2 cellular contexts compared by ENCODE assay signal in genomic region chr9:132166599-132166998, GRCh38.
A peak's percentile ranks its signal among the peaks of the same experiment; 100 is the strongest.
TF ChIP-seq lines count a peak whose summit lies in the region.

No MANE protein-coding gene starts in this region.

TF ChIP-seq in IMR-90, 13 proteins besides CTCF, POLR2A, EP300 and RAD21:
- TF ChIP-seq MAZ (IDR thresholded peaks at IDR 0.05; ENCODE audit: borderline replicate concordance, low read depth, low read length) (no peak), RFX5 (IDR thresholded peaks at IDR 0.05; ENCODE audit: low read depth, low read length) (no peak), MAFK (IDR thresholded peaks at IDR 0.05; ENCODE audit: low read depth, low read length) (no peak)

TF ChIP-seq in K562, 482 proteins besides CTCF, POLR2A, EP300 and RAD21:
- TF ChIP-seq NRF1 (conservative IDR thresholded peaks at IDR 0.05 in 1 of 2, IDR thresholded peaks at IDR 0.05 in 1 of 2) (peak; percentile 53 to 61; a peak in 3 of 4 replicates), RAD51 (IDR thresholded peaks at IDR 0.05; ENCODE audit: borderline replicate concordance, low read depth) (no peak), MAX (CRISPR knock-in tag; IDR thresholded peaks at IDR 0.05) (peak; percentile 37; the same call in 1 of the 2 replicates), YY1 (IDR thresholded peaks at IDR 0.05; ENCODE audit: borderline replicate concordance in 1 of 3, control insufficient read depth in 1 of 3, extremely low read depth in 1 of 3, insufficient read depth in 3 of 3, insufficient read length in 1 of 3, insufficient replicate concordance in 2 of 3, low read depth in 1 of 3, low read length in 2 of 3) (peak in 2 of 3 experiments; percentile 44 to 71), RB1 (IDR thresholded peaks at IDR 0.05; ENCODE audit: low read depth) (0 out of 2 replicates have a peak, but pooled peaks have one; percentile 21), ZBTB7A (IDR thresholded peaks at IDR 0.05; ENCODE audit: borderline replicate concordance, control insufficient read depth, low read depth, low read length) (0 out of 2 replicates have a peak, but pooled peaks have one; percentile 15)
